In the genomic region with DNA sequence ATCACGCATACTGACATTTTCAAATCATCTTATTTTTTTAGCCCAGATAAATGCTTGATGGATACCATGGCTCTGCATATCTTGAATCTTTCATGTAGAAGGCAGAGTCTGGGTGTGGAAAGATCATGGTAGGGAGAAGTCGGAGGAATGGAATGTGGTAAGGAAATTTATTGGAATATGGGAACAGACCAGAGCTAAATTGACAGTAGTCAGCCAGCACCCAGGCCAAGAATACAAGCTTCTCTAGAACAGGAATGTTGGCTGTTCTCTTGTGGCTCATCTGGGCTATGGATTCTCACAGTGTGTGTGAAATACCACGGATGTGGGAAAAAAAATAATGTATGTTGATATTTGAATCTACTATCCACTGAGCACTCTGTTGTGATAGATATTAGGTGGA, we compare ENCODE assay signal across 25 cellular contexts.
DNase-seq lines count a peak whose midpoint lies in the region; TF ChIP-seq lines count a peak whose summit lies in the region.
"Had no signal": no experiment of that assay in that cellular context is flagged by ENCODE, and none has a peak within 500 bp of the region (broad histone marks: within the 10 kb centered on the region; RNA-seq: fewer than 3 reads in every experiment).

No MANE protein-coding gene starts in this region.

- H3K4me2 ChIP-seq in osteoblast (ENCODE audit: insufficient read depth, low read length): no peak overlapping the region
- H3K4me2 ChIP-seq: GM23338, PC-9 had no signal

- H3K27me3 ChIP-seq in osteoblast (ENCODE audit: insufficient read depth, low read length): no peaks in the 10 kb centered on the region
- H3K27me3 ChIP-seq: ascending aorta, tibial nerve had no signal

- no peak for TF ChIP-seq CTCF in osteoblast (IDR thresholded peaks at IDR 0.05; ENCODE audit: extremely low read depth, low read depth, low read length)

- no peak overlapping the region for H3K4me3 ChIP-seq in osteoblast (ENCODE audit: insufficient read depth, low read length)
- H3K4me3 ChIP-seq: ascending aorta, GM23338, lower lobe of right lung, PC-9, tibial nerve had no signal

- no peak overlapping the region for H2AFZ ChIP-seq in osteoblast (ENCODE audit: low read length)
- H2AFZ ChIP-seq: GM23338, parathyroid adenoma, PC-9 had no signal

- peak; percentile 84 for DNase-seq in EH (ENCODE audit: low read depth)
- DNase-seq in NCI-H460 (ENCODE audit: extremely low read depth, low read depth): peak; percentile 78
- peak; percentile 36 to 43 for DNase-seq in dermis microvascular lymphatic vessel endothelial cell (ENCODE audit: low read depth in 2 of 2)
- DNase-seq in osteoblast (ENCODE audit: insufficient read length, low spot score, missing footprints): peak; percentile 66
- DNase-seq in activated CD8-positive, alpha-beta memory T cell treated with anti-CD3 and anti-CD28 coated beads, Interleukin-2, amount 50 U/mL, for 4 hours: no peak
- no peak for DNase-seq in AG08396 (ENCODE audit: low spot score)
- DNase-seq in NCI-H187 (lab: John Stamatoyannopoulos, UW): no peak
- DNase-seq: ACHN; activated CD4-positive, alpha-beta memory T cell treated with anti-CD3 and anti-CD28 coated beads, Interleukin-2, amount 10 ng/mL, durations not matched to agents 7 days and 5 days; activated effector memory CD4-positive, alpha-beta T cell treated with Interleukin-2 at 50 U/mL for 16 hours; activated naive CD8-positive, alpha-beta T cell treated with anti-CD3 and anti-CD28 coated beads for 36 hours; cerebellar nuclear complex; glutamatergic neuron; lower lobe of right lung; NCI-H1694 treated with DMSO at 0.1 percent for 48 hours; NCI-H2171; NCI-H524; nephron progenitor cell; PC-9; SHP77 treated with DMSO at 0.1 percent for 48 hours had no signal

- peaks cover 14% of the 10 kb centered on the region for H3K4me1 ChIP-seq in osteoblast (ENCODE audit: insufficient read depth, low read length)
- H3K4me1 ChIP-seq: lower lobe of right lung, tibial nerve had no signal

- no peaks in the 10 kb centered on the region for H3K79me2 ChIP-seq in osteoblast (ENCODE audit: insufficient read depth, low read length)
- H3K79me2 ChIP-seq: parathyroid adenoma had no signal

- no peaks in the 10 kb centered on the region for H3K9me3 ChIP-seq in osteoblast (ENCODE audit: low read depth, low read length)
- H3K9me3 ChIP-seq: ascending aorta, lower lobe of right lung, tibial nerve had no signal

- no peaks in the 10 kb centered on the region for H3K36me3 ChIP-seq in osteoblast (ENCODE audit: insufficient read depth, low read length)
- H3K36me3 ChIP-seq: ascending aorta, lower lobe of right lung, tibial nerve had no signal

- H4K20me1 ChIP-seq in osteoblast (ENCODE audit: insufficient read depth, low read length): no peaks in the 10 kb centered on the region

- no peak overlapping the region for H3K27ac ChIP-seq in osteoblast (ENCODE audit: low read depth, low read length)
- H3K27ac ChIP-seq: ascending aorta, HL-60, lower lobe of right lung, parathyroid adenoma, PC-9, tibial nerve had no signal

Comparison
In these comparisons a context has a peak if more than half of its experiments do, and no peak if none do; other contexts are left out.
1. DNase-seq: peak in EH (single experiment), NCI-H460 (single experiment), dermis microvascular lymphatic vessel endothelial cell (2 of 2) and osteoblast (single experiment); none in activated CD8-positive, alpha-beta memory T cell treated with anti-CD3 and anti-CD28 coated beads, Interleukin-2, amount 50 U/mL, for 4 hours (single experiment), AG08396 (single experiment) and NCI-H187 (0 of 2).